ENCODE assay signal across 1 cellular context in the genomic region with DNA sequence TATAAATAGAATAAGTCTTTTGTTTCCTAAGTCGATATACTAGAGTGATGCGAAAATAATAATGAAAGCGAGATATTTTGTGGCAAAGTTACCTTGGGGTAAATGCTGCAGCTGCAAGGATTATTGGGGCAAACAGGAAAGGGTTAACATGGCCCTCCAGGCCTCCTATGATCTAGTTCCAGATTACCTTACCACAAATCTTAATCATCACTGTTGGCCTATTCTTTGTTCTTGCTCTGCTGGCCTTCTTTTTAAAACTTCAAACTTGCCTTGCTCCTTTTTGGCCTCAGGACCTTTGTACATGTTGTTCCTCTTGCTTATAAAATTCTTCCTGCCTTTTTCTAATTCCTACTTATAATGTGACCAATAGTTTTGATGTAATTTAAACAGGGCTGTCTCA.
TF ChIP-seq lines count a peak whose summit lies in the region.

No MANE protein-coding gene starts in this region.

TF ChIP-seq in HCT116, 20 proteins besides CTCF, POLR2A, EP300 and RAD21 (continued from another document):
- TF ChIP-seq TCF7L2 (IDR thresholded peaks at IDR 0.05; ENCODE audit: borderline replicate concordance, extremely low read depth, insufficient read depth, insufficient read length) = no peak
- no peak for TF ChIP-seq ZNF274 (IDR thresholded peaks at IDR 0.05; ENCODE audit: low read depth, low read length)
- TF ChIP-seq EGR1 (IDR thresholded peaks at IDR 0.05; ENCODE audit: low read depth) = no peak
- no peak for TF ChIP-seq JUND (IDR thresholded peaks at IDR 0.05)
- TF ChIP-seq, protein P1, sequence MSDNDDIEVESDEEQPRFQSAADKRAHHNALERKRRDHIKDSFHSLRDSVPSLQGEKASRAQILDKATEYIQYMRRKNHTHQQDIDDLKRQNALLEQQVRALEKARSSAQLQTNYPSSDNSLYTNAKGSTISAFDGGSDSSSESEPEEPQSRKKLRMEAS (IDR thresholded peaks at IDR 0.05) = no peak
- TF ChIP-seq EZH2 (IDR thresholded peaks at IDR 0.05) = no peak
